In genomic region chr16:65312795-65313194, GRCh38 we compare ENCODE assay signal across 22 cellular contexts.
DNase-seq lines count a peak whose midpoint lies in the region; ATAC-seq and TF ChIP-seq lines count a peak whose summit lies in the region.
"Had no signal": no experiment of that assay in that cellular context is flagged by ENCODE, and none has a peak within 500 bp of the region (broad histone marks: within the 10 kb centered on the region; RNA-seq: fewer than 3 reads in every experiment).

No MANE protein-coding gene starts in this region.

- H3K9me3 ChIP-seq in fibroblast of lung (ENCODE audit: control insufficient read depth, insufficient read depth, low read depth, low read length) = no peaks in the 10 kb centered on the region
- H3K9me3 ChIP-seq: gastroesophageal sphincter, lower lobe of right lung, prostate gland, testis had no signal

- H3K79me2 ChIP-seq in fibroblast of lung (ENCODE audit: control insufficient read depth, insufficient read depth, low read length) = no peaks in the 10 kb centered on the region

- H4K20me1 ChIP-seq in fibroblast of lung (ENCODE audit: control insufficient read depth, extremely low read depth, insufficient read depth, low read length) = no peaks in the 10 kb centered on the region

- no peaks in the 10 kb centered on the region for H3K27me3 ChIP-seq in fibroblast of lung (ENCODE audit: control insufficient read depth, insufficient read depth, low read length)
- H3K27me3 ChIP-seq: gastroesophageal sphincter, neural progenitor cell, testis had no signal

- H3K9ac ChIP-seq in fibroblast of lung (ENCODE audit: insufficient read depth, low read length) = no peak overlapping the region
- H3K9ac ChIP-seq: neural progenitor cell had no signal

- no peak overlapping the region for H2AFZ ChIP-seq in fibroblast of lung (ENCODE audit: low read length)
- H2AFZ ChIP-seq: neural progenitor cell had no signal

- no peaks in the 10 kb centered on the region for H3K36me3 ChIP-seq in fibroblast of lung (ENCODE audit: control insufficient read depth, insufficient read depth, low read length)
- H3K36me3 ChIP-seq: gastroesophageal sphincter, lower lobe of right lung, neural progenitor cell, prostate gland had no signal

- DNase-seq in EL = peak; percentile 87
- peak; percentile 49 to 89 for DNase-seq in fibroblast of lung (ENCODE audit: low read depth in 2 of 2)
- DNase-seq in stromal cell of bone marrow (ENCODE audit: low read depth) = peak; percentile 63
- no peak for DNase-seq in NCI-H524 (lab: John Stamatoyannopoulos, UW)
- DNase-seq: activated B cell treated with CpG ODN at 0.5 μM for 24 hours; activated CD4-positive, alpha-beta T cell treated with anti-CD3 and anti-CD28 coated beads, Interleukin-2, amount 50 U/mL, for 48 hours; activated effector memory CD4-positive, alpha-beta T cell treated with anti-CD3 and anti-CD28 coated beads, Interleukin-2, amount 50 U/mL, for 16 hours; dermis blood vessel endothelial cell; lower lobe of right lung; NCI-H1436; NCI-H524 treated with DMSO at 0.1 percent for 48 hours; RPMI8226; T1000; testis had no signal

- peak overlapping the region; percentile 54 for H3K27ac ChIP-seq in fibroblast of lung (ENCODE audit: insufficient read depth, low read length)
- H3K27ac ChIP-seq: gastroesophageal sphincter, lower lobe of right lung, neural progenitor cell, prostate gland, testis had no signal

- H3K4me3 ChIP-seq in fibroblast of lung (replicated peaks in 1 of 4; ENCODE audit: control extremely low read depth in 1 of 4, insufficient read depth in 1 of 4, low read depth in 3 of 4, low read length in 4 of 4) = no peak overlapping the region
- H3K4me3 ChIP-seq: gastroesophageal sphincter, K562, lower lobe of right lung, neural progenitor cell, prostate gland, testis had no signal

- H3K4me1 ChIP-seq in fibroblast of lung (ENCODE audit: control insufficient read depth, extremely low read depth, insufficient read depth, low read length) = peaks cover 14% of the 10 kb centered on the region
- H3K4me1 ChIP-seq: lower lobe of right lung, neural progenitor cell, prostate gland had no signal

- no peak for TF ChIP-seq CTCF in fibroblast of lung (conservative IDR thresholded peaks at IDR 0.05 in 1 of 2, IDR thresholded peaks at IDR 0.05 in 1 of 2; ENCODE audit: low read depth in 1 of 2, low read length in 2 of 2)

- peak overlapping the region; percentile 15 for H3K4me2 ChIP-seq in fibroblast of lung (ENCODE audit: extremely low read depth, insufficient read depth, low read length)
- H3K4me2 ChIP-seq: neural progenitor cell had no signal

- ATAC-seq in SK-N-SH treated with all-trans-retinoic acid at 6 μM for 48 hours (peak; percentile 41; the same call in 2 of the 3 replicates), HG03139 (IDR thresholded peaks at IDR 0.05; ENCODE audit: unreplicated experiment) (no peak), HG02870 (IDR thresholded peaks at IDR 0.05; ENCODE audit: unreplicated experiment) (no peak), GM18861 (IDR thresholded peaks at IDR 0.05; ENCODE audit: unreplicated experiment) (no peak)
- ATAC-seq: gastroesophageal sphincter, K562, lower lobe of right lung had no signal

TF ChIP-seq in SK-N-SH treated with all-trans-retinoic acid at 6 μM for 48 hours, 23 proteins besides CTCF, POLR2A, EP300 and RAD21:
- peak; percentile 84 for TF ChIP-seq ISL1 (CRISPR knock-in tag; IDR thresholded peaks at IDR 0.05)
- no peak for TF ChIP-seq CSRNP3 (CRISPR knock-in tag; IDR thresholded peaks at IDR 0.05)
- no peak for TF ChIP-seq BACH2 (CRISPR knock-in tag; IDR thresholded peaks at IDR 0.05; ENCODE audit: borderline replicate concordance)
- TF ChIP-seq TOX (CRISPR knock-in tag; IDR thresholded peaks at IDR 0.05; ENCODE audit: borderline replicate concordance) = no peak
- no peak for TF ChIP-seq ZNF565 (CRISPR knock-in tag; conservative IDR thresholded peaks at IDR 0.05; ENCODE audit: low read depth)
- no peak for TF ChIP-seq ZC3H10 (CRISPR knock-in tag; IDR thresholded peaks at IDR 0.05)
TF ChIP-seq in SK-N-SH treated with all-trans-retinoic acid at 6 μM for 48 hours: peak in this region for 1.

Comparison
In these comparisons a context has a peak if more than half of its experiments do, and no peak if none do; other contexts are left out.
1. DNase-seq: peak in EL (single experiment), fibroblast of lung (2 of 2) and stromal cell of bone marrow (single experiment); none in NCI-H524 (0 of 2).